In genomic region chr3:132573657-132574260, GRCh38 we compare ENCODE assay signal across 26 cellular contexts. TPM values are rescaled to one million over a fixed set of nuclear protein-coding genes. Genes with fewer than 3 reads are reported as not detected.
DNase-seq lines count a peak whose midpoint lies in the region; ATAC-seq and TF ChIP-seq lines count a peak whose summit lies in the region.
"Had no signal": no experiment of that assay in that cellular context is flagged by ENCODE, and none has a peak within 500 bp of the region (broad histone marks: within the 10 kb centered on the region; RNA-seq: fewer than 3 reads in every experiment).

No MANE protein-coding gene starts in this region.

- intact Hi-C loops in ascending aorta (cut with DNase I) (loop anchor here (2.0 to 5.0 kb wide), 2 partner anchors 15 to 34 kb away; no protein-coding TSS in a partner anchor), sciatic nerve (cut with DNase I) (no loop called here), natural killer cell (cut with micrococcal nuclease) (no loop called here)

- TF ChIP-seq CTCF in BJ (IDR thresholded peaks at IDR 0.05; ENCODE audit: insufficient read depth, low read depth, low read length) (no peak), ascending aorta (IDR thresholded peaks at IDR 0.05) (no peak), fibroblast of villous mesenchyme (IDR thresholded peaks at IDR 0.05; ENCODE audit: insufficient read depth, low read depth, low read length) (no peak), natural killer cell (IDR thresholded peaks at IDR 0.05) (no peak)

- H3K18ac ChIP-seq in neuronal stem cell (ENCODE audit: low read length): no peak overlapping the region

- H3K9ac ChIP-seq in neuronal stem cell (ENCODE audit: low read depth, low read length, poor library complexity): no peak overlapping the region

- POLR2A ChIA-PET in BJ (lab: Charles Lee): no interaction called here

- no peak overlapping the region for H3K4me3 Mint-ChIP-seq in natural killer cell
- H3K4me3 Mint-ChIP-seq: activated CD4-positive, alpha-beta T cell treated with anti-CD3 and anti-CD28 coated beads, Interleukin-2, amount 10 ng/mL, durations not matched to agents 7 days and 5 days; activated naive CD4-positive, alpha-beta T cell treated with anti-CD3 and anti-CD28 coated beads for 36 hours; activated T-cell treated with anti-CD3 and anti-CD28 coated beads, Interleukin-2, amount 50 U/mL, for 72 hours; T-helper 2 cell treated with Interferon-gamma antibody and Interleukin-4, amounts not matched to agents 5 μg/mL and 100 μg/mL, for 36 hours had no signal

- no peak overlapping the region for H2AFZ ChIP-seq in neuronal stem cell (ENCODE audit: low read length)

- H2BK120ac ChIP-seq in neuronal stem cell (ENCODE audit: low read depth, low read length): no peak overlapping the region

- H2BK12ac ChIP-seq in neuronal stem cell (ENCODE audit: low read length): no peak overlapping the region

- H3K27me3 Mint-ChIP-seq in natural killer cell (ENCODE audit: low read depth in 2 of 2): no peaks in the 10 kb centered on the region
- H3K27me3 Mint-ChIP-seq: activated CD4-positive, alpha-beta T cell treated with anti-CD3 and anti-CD28 coated beads, Interleukin-2, amount 10 ng/mL, durations not matched to agents 7 days and 5 days; progenitor cell of endocrine pancreas had no signal

- ATAC-seq in sciatic nerve (peak; percentile 78), GM19023 (IDR thresholded peaks at IDR 0.05; ENCODE audit: unreplicated experiment) (no peak), natural killer cell (no peak)
- ATAC-seq: activated T-cell treated with anti-CD3 and anti-CD28 coated beads, Interleukin-2, amount 50 U/mL, for 72 hours; K562 had no signal

- H2BK15ac ChIP-seq in neuronal stem cell (ENCODE audit: low read length): no peak overlapping the region

- CTCF ChIA-PET in BJ (lab: Yijun Ruan, JAX): interaction anchor here (0.9 to 1.2 kb wide), 4 partner anchors 9 to 62 kb away, joined by 3 to 4 read pairs (median 3); no protein-coding TSS in a partner anchor

- H3K36me3 ChIP-seq in BJ (ENCODE audit: control insufficient read depth, insufficient read depth, low read length) (peaks cover 3% of the 10 kb centered on the region; the same call in 1 of the 2 replicates), ascending aorta (no peaks in the 10 kb centered on the region), neuronal stem cell (replicated peaks in 1 of 2; ENCODE audit: control insufficient read depth in 2 of 2, insufficient read depth in 2 of 2, low read length in 2 of 2) (peaks cover 1 to 61% of the 10 kb centered on the region in 2 donors)

- no peak overlapping the region for H3K14ac ChIP-seq in neuronal stem cell (ENCODE audit: low read length)

- H3K4me2 ChIP-seq in neuronal stem cell (ENCODE audit: insufficient read depth, low read length, poor library complexity, severe bottlenecking): no peak overlapping the region

- H3K27ac ChIP-seq in ascending aorta: peak overlapping the region; percentile 57 to 62
- no peak overlapping the region for H3K27ac ChIP-seq in neuronal stem cell (replicated peaks; ENCODE audit: low read length)
- H3K27ac ChIP-seq: epithelial cell of prostate, VCaP had no signal

- H4K91ac ChIP-seq in neuronal stem cell (ENCODE audit: low read depth, low read length, poor library complexity): no peak overlapping the region

- H3K4me3 ChIP-seq in BJ (ENCODE audit: low read depth, low read length) (no peak overlapping the region), ascending aorta (no peak overlapping the region), fibroblast of villous mesenchyme (ENCODE audit: low read depth, low read length) (no peak overlapping the region), neuronal stem cell (ENCODE audit: low read length in 2 of 2) (no peak overlapping the region)
- H3K4me3 ChIP-seq: K562, MG63, skin epidermis had no signal

- peaks cover 9% of the 10 kb centered on the region for H3K36me3 Mint-ChIP-seq in natural killer cell

- WGBS in neuronal stem cell (ENCODE audit: extremely low coverage in 2 of 2, insufficient read length in 2 of 2, insufficient replicate concordance in 1 of 2), 2 donors: no CpG with 5 or more reads among the region's 5 CpGs

- DNase-seq in BJ (ENCODE audit: low read depth) (peak; percentile 96), ascending aorta (ENCODE audit: low spot score in 2 of 2) (peak in 1 of 2 donors; percentile 62), fibroblast of villous mesenchyme (ENCODE audit: low read depth) (peak; percentile 49), sciatic nerve (ENCODE audit: low spot score) (no peak), neuronal stem cell (ENCODE audit: low spot score) (no peak), SK-N-DZ (ENCODE audit: low spot score) (no peak), natural killer cell (no peak)
- DNase-seq: ACHN; activated CD4-positive, alpha-beta T cell treated with anti-CD3 and anti-CD28 coated beads, Interleukin-2, amount 10 ng/mL, durations not matched to agents 7 days and 5 days; activated naive CD4-positive, alpha-beta T cell treated with anti-CD3 and anti-CD28 coated beads for 36 hours; activated T-cell treated with anti-CD3 and anti-CD28 coated beads, Interleukin-2, amount 50 U/mL, for 72 hours; central memory CD4-positive, alpha-beta T cell; glutamatergic neuron; kidney glomerular epithelial cell; MG63; NCI-H2029 treated with DMSO at 0.1 percent for 48 hours; NCI-H82 had no signal

- H4K8ac ChIP-seq in neuronal stem cell (ENCODE audit: low read depth, low read length): no peak overlapping the region

- no peaks in the 10 kb centered on the region for H3K27me3 ChIP-seq in BJ (ENCODE audit: control insufficient read depth, insufficient read depth, low read length)
- H3K27me3 ChIP-seq in ascending aorta: no peaks in the 10 kb centered on the region
- H3K27me3 ChIP-seq in neuronal stem cell (ENCODE audit: control insufficient read depth in 3 of 3, insufficient read depth in 3 of 3, low read depth in 1 of 3, low read length in 3 of 3): no peaks in the 10 kb centered on the region
- H3K27me3 ChIP-seq: MG63 had no signal

- H3K4ac ChIP-seq in neuronal stem cell (ENCODE audit: low read length): no peak overlapping the region

- no peaks in the 10 kb centered on the region for H3K4me1 Mint-ChIP-seq in natural killer cell
- H3K4me1 Mint-ChIP-seq: activated CD4-positive, alpha-beta T cell treated with anti-CD3 and anti-CD28 coated beads, Interleukin-2, amount 10 ng/mL, durations not matched to agents 7 days and 5 days had no signal

- no peaks in the 10 kb centered on the region for H3K9me3 Mint-ChIP-seq in natural killer cell
- H3K9me3 Mint-ChIP-seq: activated CD4-positive, alpha-beta T cell treated with anti-CD3 and anti-CD28 coated beads, Interleukin-2, amount 10 ng/mL, durations not matched to agents 7 days and 5 days; activated naive CD4-positive, alpha-beta T cell treated with anti-CD3 and anti-CD28 coated beads for 36 hours; activated T-cell treated with anti-CD3 and anti-CD28 coated beads, Interleukin-2, amount 50 U/mL, for 72 hours had no signal

- H2BK5ac ChIP-seq in neuronal stem cell (ENCODE audit: low read length): no peak overlapping the region

- no peak overlapping the region for H3K27ac Mint-ChIP-seq in natural killer cell
- H3K27ac Mint-ChIP-seq: activated CD4-positive, alpha-beta T cell treated with anti-CD3 and anti-CD28 coated beads, Interleukin-2, amount 10 ng/mL, durations not matched to agents 7 days and 5 days; activated naive CD4-positive, alpha-beta T cell treated with anti-CD3 and anti-CD28 coated beads for 36 hours; activated T-cell treated with anti-CD3 and anti-CD28 coated beads, Interleukin-2, amount 50 U/mL, for 72 hours; progenitor cell of endocrine pancreas; T-helper 2 cell treated with Interferon-gamma antibody and Interleukin-4, amounts not matched to agents 5 μg/mL and 100 μg/mL, for 36 hours had no signal

- H2AK5ac ChIP-seq in neuronal stem cell (ENCODE audit: low read depth, low read length): no peak overlapping the region

- H3K9me3 ChIP-seq in ascending aorta: no peaks in the 10 kb centered on the region
- peaks cover 3 to 4% of the 10 kb centered on the region in 2 donors for H3K9me3 ChIP-seq in neuronal stem cell (replicated peaks in 1 of 2; ENCODE audit: control insufficient read depth in 2 of 2, insufficient read depth in 1 of 2, low read depth in 1 of 2, low read length in 2 of 2)

- H3K23ac ChIP-seq in neuronal stem cell (ENCODE audit: low read depth, low read length, poor library complexity): no peak overlapping the region

- H3K79me1 ChIP-seq in neuronal stem cell (ENCODE audit: low read depth, low read length): no peaks in the 10 kb centered on the region

- H3K4me1 ChIP-seq in ascending aorta (peaks cover 0 to 17% of the 10 kb centered on the region in 2 donors), neuronal stem cell (ENCODE audit: control insufficient read depth in 2 of 2, insufficient read depth in 1 of 2, low read depth in 1 of 2, low read length in 2 of 2) (no peaks in the 10 kb centered on the region)

RNA-seq across cellular contexts. Expression of gene ACKR4, which starts 23.3 kb away (rescaled TPM):
- polyA plus RNA-seq in BJ (2011; rRNA removed): 26.7 and 42.8 TPM in 2 replicates
- 7.4 and 8.3 TPM in 2 replicates for polyA minus RNA-seq in BJ (2011; rRNA and poly(A)+ RNA removed)
- 12.8 TPM for total RNA-seq in ascending aorta
- 2.9 and 9.5 TPM in 2 replicates for total RNA-seq in fibroblast of villous mesenchyme
- 3.1 TPM for total RNA-seq in sciatic nerve
- not detected for polyA plus RNA-seq in neuronal stem cell (2013, experiment 1 of 2)
- not detected for polyA plus RNA-seq in neuronal stem cell (2013, experiment 2 of 2)
- not detected in 2 replicates for polyA plus RNA-seq in SK-N-DZ (2014; cell fraction: cytosol; rRNA removed)
- polyA plus RNA-seq in SK-N-DZ (2014; cell fraction: nucleus; rRNA removed): 0.08 TPM in 1 of 2 replicates, not detected in the other
- under 1 TPM in 2 of 3 donors, not detected in 1; 0.14 to 0.32 TPM for total RNA-seq in natural killer cell
- total RNA-seq: activated naive CD4-positive, alpha-beta T cell treated with anti-CD3 and anti-CD28 coated beads for 36 hours; activated T-cell treated with anti-CD3 and anti-CD28 coated beads, Interleukin-2, amount 50 U/mL, for 72 hours; G401; H1; K562; progenitor cell of endocrine pancreas had no signal
- polyA plus RNA-seq: H1 had no signal

Comparison
In these comparisons a context has a peak if more than half of its experiments do, and no peak if none do; other contexts are left out.
1. DNase-seq: peak in BJ (single experiment) and fibroblast of villous mesenchyme (single experiment); none in sciatic nerve (single experiment), neuronal stem cell (single experiment), SK-N-DZ (single experiment) and natural killer cell (single experiment).